Comparison of ENCODE assay signal across 15 cellular contexts in genomic region chr7:92848441-92848840, GRCh38. TPM values are rescaled to one million over a fixed set of nuclear protein-coding genes. Genes with fewer than 3 reads are reported as not detected.
DNase-seq lines count a peak whose midpoint lies in the region; ATAC-seq, FAIRE-seq and TF ChIP-seq lines count a peak whose summit lies in the region.
"Had no signal": no experiment of that assay in that cellular context is flagged by ENCODE, and none has a peak within 500 bp of the region (broad histone marks: within the 10 kb centered on the region; RNA-seq: fewer than 3 reads in every experiment).

No MANE protein-coding gene starts in this region.

- H3K36me3 ChIP-seq in Loucy (ENCODE audit: insufficient read depth, low read length) (no peaks in the 10 kb centered on the region), ascending aorta (no peaks in the 10 kb centered on the region), esophagus squamous epithelium (no peaks in the 10 kb centered on the region)

- TF ChIP-seq CTCF in Loucy (conservative IDR thresholded peaks at IDR 0.05; ENCODE audit: low read length) (no peak), ascending aorta (IDR thresholded peaks at IDR 0.05) (no peak), esophagus squamous epithelium (IDR thresholded peaks at IDR 0.05) (no peak)

- DNase-seq in GM19239 (ENCODE audit: insufficient read length, low spot score), result no peak
- DNase-seq in left colon, result no peak
- DNase-seq in ascending aorta (ENCODE audit: low spot score in 2 of 2), result no peak
- no peak for DNase-seq in esophagus squamous epithelium (lab: John Stamatoyannopoulos, UW)
- no peak for DNase-seq in kidney glomerular epithelial cell (lab: John Stamatoyannopoulos, UW)
- DNase-seq: C1 segment of cervical spinal cord; CD4-positive, alpha-beta memory T cell; COR-L47; DMS153; DND-41; GOT3; H7; HCEC 1CT had no signal

- FAIRE-seq in GM19239 (lab: Jason Lieb, UNC), result peak; percentile 39
- FAIRE-seq: G401.6 had no signal

- WGBS in esophagus squamous epithelium, 2 donors, result 63 to 65% methylated on average over 2 of the region's 2 CpGs

- H3K27ac ChIP-seq in ascending aorta (no peak overlapping the region), esophagus squamous epithelium (no peak overlapping the region)

- H3K4me3 ChIP-seq in Loucy (ENCODE audit: low read length, poor library complexity, severe bottlenecking), result peak overlapping the region; percentile 68
- H3K4me3 ChIP-seq in ascending aorta, result no peak overlapping the region
- H3K4me3 ChIP-seq in esophagus squamous epithelium, result no peak overlapping the region

- H4K20me1 ChIP-seq in Loucy (ENCODE audit: insufficient read depth, low read length, poor library complexity, severe bottlenecking), result no peaks in the 10 kb centered on the region

- no peak overlapping the region for H2AFZ ChIP-seq in Loucy (ENCODE audit: low read length)

- H3K27me3 ChIP-seq in Loucy (ENCODE audit: insufficient read depth, low read length, poor library complexity, severe bottlenecking) (no peaks in the 10 kb centered on the region), ascending aorta (no peaks in the 10 kb centered on the region), esophagus squamous epithelium (peaks cover 0 to 11% (median 0%) of the 10 kb centered on the region in 4 donors)

- intact Hi-C loops in left colon (cut with DNase I, micrococcal nuclease), result no loop called here
- intact Hi-C loops in ascending aorta (cut with DNase I), result no loop called here
- intact Hi-C loops in esophagus squamous epithelium (cut with DNase I), result no loop called here

- H3K4me1 ChIP-seq in Loucy (ENCODE audit: insufficient read depth, low read length, poor library complexity, severe bottlenecking) (peaks cover 94% of the 10 kb centered on the region), ascending aorta (no peaks in the 10 kb centered on the region), esophagus squamous epithelium (no peaks in the 10 kb centered on the region)

- H3K9ac ChIP-seq in Loucy (ENCODE audit: low read depth, low read length, poor library complexity, severe bottlenecking), result peak overlapping the region; percentile 71

- peak; percentile 28 for ATAC-seq in left colon

- H3K79me2 ChIP-seq in Loucy (ENCODE audit: insufficient read depth, low read length), result peaks cover 99% of the 10 kb centered on the region

- H3F3A ChIP-seq in Loucy (ENCODE audit: low read depth), result no peaks in the 10 kb centered on the region

- no peaks in the 10 kb centered on the region for H3K9me2 ChIP-seq in Loucy (replicated peaks; ENCODE audit: low read depth, low read length)

- H3K9me3 ChIP-seq in Loucy (ENCODE audit: insufficient read depth, low read depth, low read length), result no peaks in the 10 kb centered on the region; the same call in 1 of the 2 replicates
- no peaks in the 10 kb centered on the region for H3K9me3 ChIP-seq in ascending aorta
- H3K9me3 ChIP-seq in esophagus squamous epithelium, result no peaks in the 10 kb centered on the region

- H3K4me2 ChIP-seq in Loucy (ENCODE audit: low read depth, low read length, poor library complexity, severe bottlenecking), result peak overlapping the region; percentile 75

- no peak for TF ChIP-seq POLR2A in esophagus squamous epithelium (IDR thresholded peaks at IDR 0.05)

RNA-seq across cellular contexts. Expression of gene CDK6, which starts 12.1 kb away (rescaled TPM):
- total RNA-seq in left colon (10 to 100 TPM; 27.2 to 35.5 TPM), ascending aorta (7.3 TPM), esophagus squamous epithelium (10 to 100 TPM; 15.6 to 59.2 (median 32.4) TPM)
